ENCODE assay signal across 27 cellular contexts in genomic region chr9:136302527-136302926, GRCh38. TPM values are rescaled to one million over a fixed set of nuclear protein-coding genes. Genes with fewer than 3 reads are reported as not detected.
"Had no signal": no experiment of that assay in that cellular context is flagged by ENCODE, and none has a peak within 500 bp of the region (broad histone marks: within the 10 kb centered on the region; RNA-seq: fewer than 3 reads in every experiment).

No MANE protein-coding gene starts in this region.

- H3K9ac ChIP-seq: KMS-11, SK-N-SH had no signal

- ATAC-seq: HepG2, K562 had no signal

- H3K4me3 ChIP-seq: K562, PC-9, Peyer's patch had no signal

- FAIRE-seq: HepG2, K562 had no signal

- H3K9me3 ChIP-seq: Peyer's patch, SK-N-SH had no signal

- DNase-seq: Kasumi-1, MM.1S, NCI-H1092 treated with DMSO at 0.1 percent for 48 hours, NCI-H1436, NCI-H187, NCI-H2029, NCI-H2081 treated with DMSO at 0.1 percent for 48 hours, NCI-H2171, NCI-H226, NCI-H446, NCI-H510A, NCI-H524 treated with DMSO at 0.1 percent for 48 hours, NCI-H69, NCI-H774, OCI-M1, PC-9, Peyer's patch, SHP77, SK-N-SH, SW 1271 had no signal

- H3K27me3 ChIP-seq: Peyer's patch had no signal

- H3K27ac ChIP-seq: KMS-11, PC-9, Peyer's patch had no signal

- H3K36me3 ChIP-seq: Peyer's patch had no signal

RNA-seq across cellular contexts. Expression of gene CCDC187, which starts 1.4 kb away (rescaled TPM):
- total RNA-seq: K562, M059J, RPMI7951, SK-MEL-5 had no signal
- polyA plus RNA-seq: K562, SK-N-SH had no signal

RNA-seq across cellular contexts. Expression of gene GPSM1, which starts 24.8 kb away (rescaled TPM):
- polyA plus RNA-seq: IgD-negative memory B cell had no signal
